Comparison of ENCODE assay signal across 3 cellular contexts in the genomic region with DNA sequence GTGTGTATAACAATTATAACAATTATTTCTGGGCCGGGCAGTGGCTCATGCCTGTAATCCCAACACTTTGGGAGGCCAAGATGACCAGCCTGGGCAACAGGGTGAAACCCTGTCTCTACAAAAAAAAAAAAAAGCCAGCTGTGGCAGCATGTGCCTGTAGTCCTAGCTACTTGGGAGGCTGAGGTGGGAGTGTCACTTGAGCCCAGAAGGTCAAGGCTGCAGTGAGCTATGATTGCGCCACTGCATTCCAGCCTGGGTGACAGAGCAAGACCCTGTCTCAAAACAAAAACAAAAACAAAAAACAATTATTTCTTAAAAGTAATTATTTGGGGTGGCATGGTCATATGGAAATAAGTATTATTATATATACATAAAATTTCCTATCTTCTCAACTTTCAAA. TPM values are rescaled to one million over a fixed set of nuclear protein-coding genes. Genes with fewer than 3 reads are reported as not detected.
"Had no signal": no experiment of that assay in that cellular context is flagged by ENCODE, and none has a peak within 500 bp of the region (broad histone marks: within the 10 kb centered on the region; RNA-seq: fewer than 3 reads in every experiment).

No MANE protein-coding gene starts in this region.

RNA-seq across cellular contexts. Expression of a gene that starts 53.0 kb away (rescaled TPM):
- total RNA-seq: bronchial epithelial cell, endodermal cell, foreskin keratinocyte had no signal
- polyA plus RNA-seq: foreskin keratinocyte had no signal
